ENCODE assay signal across 1 cellular context in the genomic region with DNA sequence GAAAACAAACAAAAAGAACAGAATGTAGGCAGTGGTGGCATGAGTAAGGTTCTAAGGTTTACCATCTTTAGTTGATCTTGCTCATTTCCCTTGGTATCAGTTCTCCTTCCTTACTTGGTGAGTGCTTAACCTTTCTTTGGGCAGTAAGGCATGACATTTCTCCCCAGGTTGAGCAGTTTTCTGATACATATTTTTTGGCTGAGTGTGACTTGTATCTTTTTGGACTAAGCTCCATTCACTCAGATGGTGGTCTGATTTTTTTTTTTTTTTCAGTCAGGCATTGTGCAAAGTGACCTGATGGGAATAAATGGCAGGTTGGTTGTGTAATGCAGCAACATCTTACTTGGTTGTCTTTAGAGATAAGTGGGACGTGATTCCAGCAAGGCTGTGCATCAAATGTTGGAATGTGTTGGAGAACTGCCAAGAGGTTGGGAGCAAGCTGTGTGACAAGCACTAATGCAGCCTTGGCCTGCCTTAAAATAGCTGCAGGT.
TF ChIP-seq lines count a peak whose summit lies in the region.

No MANE protein-coding gene starts in this region.

TF ChIP-seq in A549, 52 proteins besides CTCF, POLR2A, EP300 and RAD21 (continued from another document):
- TF ChIP-seq CEBPB (IDR thresholded peaks at IDR 0.05) (peak; percentile 76 to 85; a peak in 3 of 4 replicates), RNF2 (IDR thresholded peaks at IDR 0.05; ENCODE audit: borderline replicate concordance, low read depth) (no peak), JUNB (IDR thresholded peaks at IDR 0.05) (0 out of 2 replicates have a peak, but pooled peaks have one; percentile 16), TP53 (CRISPR knock-in tag; IDR thresholded peaks at IDR 0.05) (no peak)
